In the genomic region with DNA sequence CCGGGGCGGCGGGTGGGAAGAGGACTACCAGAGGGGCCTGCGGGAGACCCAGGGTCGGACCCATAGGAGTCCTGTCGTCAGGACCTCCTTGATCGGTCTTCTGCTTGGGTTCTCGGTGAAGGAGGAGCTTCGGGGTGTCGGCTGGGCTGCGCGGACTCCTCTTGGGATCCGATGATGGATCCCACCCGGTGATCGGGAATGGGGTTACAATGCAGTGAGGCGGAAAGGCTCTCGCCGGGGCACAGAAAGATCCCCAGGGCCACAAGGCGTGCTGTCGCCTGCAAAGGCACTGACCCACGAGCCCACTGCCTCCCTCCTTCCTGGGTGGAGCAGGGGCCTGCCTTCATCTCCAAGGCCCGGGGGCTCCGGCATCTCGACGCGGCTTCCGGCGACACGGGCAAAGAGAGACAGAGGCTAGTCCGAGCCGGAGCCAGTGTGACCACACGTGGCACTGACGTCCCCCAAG, we compare ENCODE assay signal across 8 cellular contexts.
DNase-seq lines count a peak whose midpoint lies in the region; ATAC-seq and TF ChIP-seq lines count a peak whose summit lies in the region.
"Not testable (repeated sequence)": the region's sequence is repeated elsewhere in the genome, so short reads cannot be mapped to it uniquely, and the experiment has no call there.

No MANE protein-coding gene starts in this region.

- not testable (repeated sequence) for H3K4ac ChIP-seq in IMR-90 (ENCODE audit: low read depth, low read length)

- not testable (repeated sequence) for H3K36me3 ChIP-seq in IMR-90 (ENCODE audit: control insufficient read depth, insufficient read depth, low read length); endodermal cell (ENCODE audit: control insufficient read depth, insufficient read depth, low read length); neuron (ENCODE audit: insufficient read depth, low read length)

- peak overlapping the region; percentile 50; the same call in 1 of the 2 replicates for H3K4me2 ChIP-seq in IMR-90 (ENCODE audit: low read depth, low read length)

- DNase-seq in AG04450 (ENCODE audit: low read depth, low spot score); IMR-90; activated naive CD4-positive, alpha-beta T cell treated with anti-CD3 and anti-CD28 coated beads for 36 hours; endodermal cell: not testable (repeated sequence)
- peak; percentile 70 for DNase-seq in activated CD4-positive, alpha-beta T cell treated with anti-CD3 and anti-CD28 coated beads, Interleukin-2, amount 10 ng/mL, durations not matched to agents 24 days and 14 days
- DNase-seq in left cardiac atrium = peak; percentile 20

- H4K5ac ChIP-seq in IMR-90 (ENCODE audit: low read depth, low read length) = not testable (repeated sequence)

- H2BK20ac ChIP-seq in IMR-90 (ENCODE audit: low read depth, low read length) = not testable (repeated sequence)

- peak overlapping the region; percentile 66 for H3K4me3 ChIP-seq in AG04450 (ENCODE audit: low read depth, low read length)
- H3K4me3 ChIP-seq in IMR-90 (ENCODE audit: insufficient read depth, low read depth, low read length) = peak overlapping the region; percentile 38
- H3K4me3 ChIP-seq in endodermal cell (ENCODE audit: low read length) = not testable (repeated sequence)
- peak overlapping the region; percentile 33 for H3K4me3 ChIP-seq in neuron (ENCODE audit: low read length)

- H3K56ac ChIP-seq in IMR-90 (ENCODE audit: extremely low read depth, insufficient read depth, low read length) = not testable (repeated sequence)

- H2AFZ ChIP-seq in IMR-90 (replicated peaks; ENCODE audit: low read length, poor library complexity); neuron (ENCODE audit: low read depth, low read length): not testable (repeated sequence)

- not testable (repeated sequence) for H3K27me3 ChIP-seq in AG04450 (ENCODE audit: control insufficient read depth, insufficient read depth, low read length); IMR-90 (ENCODE audit: control insufficient read depth, insufficient read depth, low read length); endodermal cell (ENCODE audit: control insufficient read depth, insufficient read depth, low read length, poor library complexity, severe bottlenecking); neuron (ENCODE audit: insufficient read depth, low read length)

- not testable (repeated sequence) for ATAC-seq in IMR-90 (ENCODE audit: low read depth); left cardiac atrium; stimulated activated memory B cell treated with anti-CD40 and anti-IgM and Interleukin-4, amounts not matched to agents 10 μg/mL and 1 μg/mL and 100 μg/mL, for 72 hours

- H3K4me3 Mint-ChIP-seq in activated CD4-positive, alpha-beta T cell treated with anti-CD3 and anti-CD28 coated beads, Interleukin-2, amount 10 ng/mL, durations not matched to agents 24 days and 14 days; stimulated activated memory B cell treated with anti-CD40 and anti-IgM and Interleukin-4, amounts not matched to agents 10 μg/mL and 1 μg/mL and 100 μg/mL, for 72 hours: not testable (repeated sequence)
- peak overlapping the region; percentile 42 for H3K4me3 Mint-ChIP-seq in activated naive CD4-positive, alpha-beta T cell treated with anti-CD3 and anti-CD28 coated beads for 36 hours
- peak overlapping the region; percentile 74 for H3K4me3 Mint-ChIP-seq in endodermal cell

- not testable (repeated sequence) for H2AK9ac ChIP-seq in IMR-90 (replicated peaks; ENCODE audit: low read depth, low read length, poor library complexity)

- not testable (repeated sequence) for H3K9ac ChIP-seq in IMR-90 (ENCODE audit: low read depth, low read length); endodermal cell (ENCODE audit: extremely low read depth, low read length, poor library complexity, severe bottlenecking)

- not testable (repeated sequence) for TF ChIP-seq POLR2A in IMR-90 (IDR thresholded peaks at IDR 0.05; ENCODE audit: low read depth, low read length)

- not testable (repeated sequence) for TF ChIP-seq CTCF in AG04450 (IDR thresholded peaks at IDR 0.05; ENCODE audit: low read depth, low read length); IMR-90 (conservative IDR thresholded peaks at IDR 0.05; ENCODE audit: low read depth, low read length); endodermal cell (conservative IDR thresholded peaks at IDR 0.05)

- not testable (repeated sequence) for H3K23ac ChIP-seq in IMR-90 (ENCODE audit: low read depth, low read length)

- CTCF ChIA-PET in AG04450 (lab: Charles Lee); IMR-90 (lab: Yijun Ruan, JAX); activated naive CD4-positive, alpha-beta T cell treated with anti-CD3 and anti-CD28 coated beads for 36 hours (lab: Charles Lee): not testable (repeated sequence)

- not testable (repeated sequence) for H3K27ac ChIP-seq in AG04450 (ENCODE audit: low read depth, low read length); endodermal cell (ENCODE audit: low read depth, low read length)
- H3K27ac ChIP-seq in IMR-90 (ENCODE audit: insufficient read depth, low read length) = peak overlapping the region; percentile 52

- not testable (repeated sequence) for H4K20me1 ChIP-seq in IMR-90 (ENCODE audit: insufficient read depth, low read length)

- BruUV-seq in IMR-90 (replicated peaks; lab: Mats Ljungman, UMichigan) = not testable (repeated sequence)

- H3K9me1 ChIP-seq in IMR-90 (ENCODE audit: insufficient read depth, low read length) = not testable (repeated sequence)

- H3K18ac ChIP-seq in IMR-90 (ENCODE audit: low read depth, low read length) = not testable (repeated sequence)

- WGBS in IMR-90 (ENCODE audit: extremely low coverage in 2 of 2, insufficient read length in 1 of 2), 2 experiments = no CpG with 5 or more reads among the region's 33 CpGs
- no CpG with 5 or more reads among the region's 33 CpGs for WGBS in endodermal cell (ENCODE audit: insufficient coverage in 1 of 2, insufficient read length in 1 of 2), 2 experiments

- intact Hi-C loops in IMR-90 (cut with micrococcal nuclease); activated CD4-positive, alpha-beta T cell treated with anti-CD3 and anti-CD28 coated beads, Interleukin-2, amount 10 ng/mL, durations not matched to agents 24 days and 14 days (cut with micrococcal nuclease); activated naive CD4-positive, alpha-beta T cell treated with anti-CD3 and anti-CD28 coated beads for 36 hours (cut with micrococcal nuclease); left cardiac atrium (cut with DNase I): not testable (repeated sequence)

- not testable (repeated sequence) for H3K9me3 Mint-ChIP-seq in activated CD4-positive, alpha-beta T cell treated with anti-CD3 and anti-CD28 coated beads, Interleukin-2, amount 10 ng/mL, durations not matched to agents 24 days and 14 days; activated naive CD4-positive, alpha-beta T cell treated with anti-CD3 and anti-CD28 coated beads for 36 hours; endodermal cell; stimulated activated memory B cell treated with anti-CD40 and anti-IgM and Interleukin-4, amounts not matched to agents 10 μg/mL and 1 μg/mL and 100 μg/mL, for 72 hours

- not testable (repeated sequence) for H2BK15ac ChIP-seq in IMR-90 (ENCODE audit: low read depth, low read length)

- H2BK120ac ChIP-seq in IMR-90 (ENCODE audit: low read depth, low read length) = not testable (repeated sequence)

- not testable (repeated sequence) for H2AK5ac ChIP-seq in IMR-90 (ENCODE audit: low read depth, low read length)

- not testable (repeated sequence) for TF ChIP-seq RAD21 in IMR-90 (IDR thresholded peaks at IDR 0.05; ENCODE audit: low read length)

- H3K9me3 ChIP-seq in AG04450 (ENCODE audit: control insufficient read depth, insufficient read depth, low read length) = peaks cover 21% of the 10 kb centered on the region
- H3K9me3 ChIP-seq in IMR-90 (ENCODE audit: control insufficient read depth, insufficient read depth, low read length); endodermal cell (ENCODE audit: control insufficient read depth, low read length); neuron (ENCODE audit: low read length): not testable (repeated sequence)

- in situ Hi-C loops in IMR-90 (cut with MboI; ENCODE audit: low sequenced_read_pairs) = not testable (repeated sequence)

- dilution Hi-C loops in IMR-90 (cut with HindIII; ENCODE audit: low sequenced_read_pairs, unreplicated experiment) = not testable (repeated sequence)

- POLR2A ChIA-PET in AG04450 (lab: Yijun Ruan, JAX); IMR-90 (lab: Charles Lee; ENCODE audit: unreplicated experiment): not testable (repeated sequence)

- not testable (repeated sequence) for H3K36me3 Mint-ChIP-seq in activated CD4-positive, alpha-beta T cell treated with anti-CD3 and anti-CD28 coated beads, Interleukin-2, amount 10 ng/mL, durations not matched to agents 24 days and 14 days (ENCODE audit: low read depth); activated naive CD4-positive, alpha-beta T cell treated with anti-CD3 and anti-CD28 coated beads for 36 hours (ENCODE audit: low read depth); endodermal cell (ENCODE audit: low read depth); stimulated activated memory B cell treated with anti-CD40 and anti-IgM and Interleukin-4, amounts not matched to agents 10 μg/mL and 1 μg/mL and 100 μg/mL, for 72 hours

- not testable (repeated sequence) for H3K27ac Mint-ChIP-seq in activated CD4-positive, alpha-beta T cell treated with anti-CD3 and anti-CD28 coated beads, Interleukin-2, amount 10 ng/mL, durations not matched to agents 24 days and 14 days; activated naive CD4-positive, alpha-beta T cell treated with anti-CD3 and anti-CD28 coated beads for 36 hours; endodermal cell
- peak overlapping the region; percentile 51 for H3K27ac Mint-ChIP-seq in stimulated activated memory B cell treated with anti-CD40 and anti-IgM and Interleukin-4, amounts not matched to agents 10 μg/mL and 1 μg/mL and 100 μg/mL, for 72 hours

- H3K27me3 Mint-ChIP-seq in activated CD4-positive, alpha-beta T cell treated with anti-CD3 and anti-CD28 coated beads, Interleukin-2, amount 10 ng/mL, durations not matched to agents 24 days and 14 days; activated naive CD4-positive, alpha-beta T cell treated with anti-CD3 and anti-CD28 coated beads for 36 hours (ENCODE audit: low read depth); endodermal cell (ENCODE audit: insufficient read depth); stimulated activated memory B cell treated with anti-CD40 and anti-IgM and Interleukin-4, amounts not matched to agents 10 μg/mL and 1 μg/mL and 100 μg/mL, for 72 hours: not testable (repeated sequence)

- not testable (repeated sequence) for H3K4me1 ChIP-seq in IMR-90 (ENCODE audit: control insufficient read depth, insufficient read depth, low read length); endodermal cell (ENCODE audit: control insufficient read depth, insufficient read depth, low read length); neuron (ENCODE audit: insufficient read depth, low read length)

- not testable (repeated sequence) for H3K79me1 ChIP-seq in IMR-90 (ENCODE audit: low read depth in 1 of 2, low read length in 2 of 2)

- not testable (repeated sequence) for H3K14ac ChIP-seq in IMR-90 (replicated peaks; ENCODE audit: low read depth, low read length)

- not testable (repeated sequence) for H2BK5ac ChIP-seq in IMR-90 (ENCODE audit: low read depth, low read length, poor library complexity, severe bottlenecking)

- H4K8ac ChIP-seq in IMR-90 (ENCODE audit: low read depth in 2 of 2, low read length in 2 of 2) = not testable (repeated sequence)

- H4K91ac ChIP-seq in IMR-90 (ENCODE audit: insufficient read depth, low read depth, low read length) = not testable (repeated sequence)

- not testable (repeated sequence) for H3K4me1 Mint-ChIP-seq in activated CD4-positive, alpha-beta T cell treated with anti-CD3 and anti-CD28 coated beads, Interleukin-2, amount 10 ng/mL, durations not matched to agents 24 days and 14 days; activated naive CD4-positive, alpha-beta T cell treated with anti-CD3 and anti-CD28 coated beads for 36 hours (ENCODE audit: low read depth); endodermal cell; stimulated activated memory B cell treated with anti-CD40 and anti-IgM and Interleukin-4, amounts not matched to agents 10 μg/mL and 1 μg/mL and 100 μg/mL, for 72 hours
